21 cellular contexts compared by ENCODE assay signal in the genomic region with DNA sequence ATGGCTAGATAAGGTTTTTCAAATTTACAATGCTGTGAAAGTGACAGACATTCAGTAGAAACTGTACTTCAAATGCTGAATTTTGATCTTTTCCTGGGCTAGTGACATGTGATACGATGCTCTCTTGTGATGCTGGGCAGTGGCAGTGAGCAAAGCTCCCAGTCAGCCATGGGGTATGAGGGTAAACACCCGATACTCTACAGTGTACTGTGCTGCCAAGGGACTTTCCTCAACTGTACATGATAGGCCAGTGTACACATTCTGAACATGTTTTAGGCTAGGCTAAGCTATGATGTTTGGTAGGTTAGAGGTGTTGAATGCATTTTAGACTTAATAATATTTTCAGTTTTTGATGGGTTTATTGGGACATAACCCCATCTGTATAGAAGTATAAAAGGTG.
"Had no signal": no experiment of that assay in that cellular context is flagged by ENCODE, and none has a peak within 500 bp of the region (broad histone marks: within the 10 kb centered on the region; RNA-seq: fewer than 3 reads in every experiment).

No MANE protein-coding gene starts in this region.

- H3K27ac ChIP-seq: gastrocnemius medialis, right atrium auricular region, testis, uterus had no signal

- H3K27me3 ChIP-seq: gastrocnemius medialis, right atrium auricular region, testis, uterus had no signal

- H3K27me3 Mint-ChIP-seq: activated naive CD4-positive, alpha-beta T cell treated with anti-CD3 and anti-CD28 coated beads, Interleukin-2, amount 10 ng/mL, durations not matched to agents 7 days and 5 days; effector memory CD8-positive, alpha-beta T cell; natural killer cell treated with Interleukin-12 subunit alpha and Interleukin-12 subunit beta and Interleukin-15 and Interleukin-18, amount 100 ng/mL, for 72 hours had no signal

- H3K4me3 Mint-ChIP-seq: activated naive CD4-positive, alpha-beta T cell treated with anti-CD3 and anti-CD28 coated beads, Interleukin-2, amount 10 ng/mL, durations not matched to agents 7 days and 5 days; effector memory CD8-positive, alpha-beta T cell; natural killer cell treated with Interleukin-12 subunit alpha and Interleukin-12 subunit beta and Interleukin-15 and Interleukin-18, amount 100 ng/mL, for 72 hours had no signal

- H3K9me3 ChIP-seq: gastrocnemius medialis, right atrium auricular region, testis, uterus had no signal

- FAIRE-seq: islet of Langerhans had no signal

- H3K4me3 ChIP-seq: gastrocnemius medialis, right atrium auricular region, smooth muscle cell, testis, uterus had no signal

- H3K4me2 ChIP-seq: smooth muscle cell had no signal

- H3K27ac Mint-ChIP-seq: activated naive CD4-positive, alpha-beta T cell treated with anti-CD3 and anti-CD28 coated beads, Interleukin-2, amount 10 ng/mL, durations not matched to agents 7 days and 5 days; effector memory CD8-positive, alpha-beta T cell; natural killer cell treated with Interleukin-12 subunit alpha and Interleukin-12 subunit beta and Interleukin-15 and Interleukin-18, amount 100 ng/mL, for 72 hours had no signal

- H3K9me3 Mint-ChIP-seq: activated naive CD4-positive, alpha-beta T cell treated with anti-CD3 and anti-CD28 coated beads, Interleukin-2, amount 10 ng/mL, durations not matched to agents 7 days and 5 days; effector memory CD8-positive, alpha-beta T cell; natural killer cell treated with Interleukin-12 subunit alpha and Interleukin-12 subunit beta and Interleukin-15 and Interleukin-18, amount 100 ng/mL, for 72 hours had no signal

- H3K4me1 Mint-ChIP-seq: activated naive CD4-positive, alpha-beta T cell treated with anti-CD3 and anti-CD28 coated beads, Interleukin-2, amount 10 ng/mL, durations not matched to agents 7 days and 5 days had no signal

- ATAC-seq: effector memory CD8-positive, alpha-beta T cell; gastrocnemius medialis; natural killer cell treated with Interleukin-12 subunit alpha and Interleukin-12 subunit beta and Interleukin-15 and Interleukin-18, amount 100 ng/mL, for 72 hours had no signal

- DNase-seq: activated CD4-positive, alpha-beta T cell treated with anti-CD3 and anti-CD28 coated beads for 48 hours; activated CD4-positive, alpha-beta T cell treated with anti-CD3 and anti-CD28 coated beads, Interleukin-2, amount 50 U/mL, for 48 hours; activated CD8-positive, alpha-beta memory T cell treated with anti-CD3 and anti-CD28 coated beads for 24 hours; activated gamma-delta T cell; activated naive CD4-positive, alpha-beta T cell treated with anti-CD3 and anti-CD28 coated beads, Interleukin-2, amount 10 ng/mL, durations not matched to agents 7 days and 5 days; amygdala; caudate nucleus; cortex of kidney; effector memory CD8-positive, alpha-beta T cell; erythroblast; gastrocnemius medialis; glutamatergic neuron; stimulated activated CD4-positive, alpha-beta T cell treated with anti-CD3 and anti-CD28 coated beads, Interleukin-2, amount 100 ng/mL, for 24 hours; stimulated activated naive CD4-positive, alpha-beta T cell; testis; trophoblast cell; uterus had no signal

- H3K4me1 ChIP-seq: gastrocnemius medialis, right atrium auricular region, testis, uterus had no signal
